ENCODE assay signal across 1 cellular context in the genomic region with DNA sequence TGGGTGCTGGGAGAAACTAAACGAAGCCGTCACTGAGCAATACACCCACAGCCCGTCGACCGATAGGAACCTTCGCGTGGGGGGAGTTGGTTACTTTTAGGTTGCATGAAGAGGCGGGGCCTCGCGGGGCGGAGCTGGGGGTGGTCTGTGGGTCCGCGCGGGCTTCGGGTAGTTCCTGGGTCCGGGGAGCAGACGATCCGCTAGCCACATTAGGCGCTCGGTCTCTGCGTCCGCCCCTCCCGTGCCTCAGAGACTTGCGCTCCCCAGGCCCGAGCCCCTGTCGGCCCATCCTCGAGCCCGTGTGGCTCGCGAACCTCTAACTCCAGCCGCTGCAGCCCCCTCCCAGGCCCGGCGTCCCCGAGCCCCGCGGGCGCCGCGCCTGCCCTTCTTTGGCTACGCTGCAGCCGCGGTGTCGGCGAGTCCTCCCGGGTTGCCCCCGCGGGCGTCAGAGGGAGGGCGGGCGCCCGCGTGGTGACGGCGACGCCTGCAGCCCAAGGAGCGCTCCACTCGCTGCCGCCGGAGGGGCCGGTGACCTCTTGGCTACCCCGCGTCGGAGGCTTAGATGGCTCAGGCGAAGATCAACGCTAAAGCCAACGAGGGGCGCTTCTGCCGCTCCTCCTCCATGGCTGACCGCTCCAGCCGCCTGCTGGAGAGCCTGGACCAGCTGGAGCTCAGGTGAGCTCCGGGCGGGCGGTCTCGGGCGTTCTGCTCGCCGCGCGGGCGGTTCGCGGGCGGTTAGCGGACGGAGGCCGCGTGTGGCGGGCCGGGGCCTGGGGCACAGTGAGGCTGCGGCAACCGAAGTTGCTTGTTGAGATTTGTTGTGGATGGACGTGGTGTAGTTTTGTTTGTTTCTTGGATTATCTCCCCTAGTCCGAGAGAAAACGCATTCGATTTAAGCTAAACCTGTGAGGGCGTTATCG.
TF ChIP-seq lines count a peak whose summit lies in the region.

TSS of gene BAG2 (plus strand) at position 191 of the 920 bp plus-strand sequence. CDS start at position 563, 372 bp downstream.

TF ChIP-seq in HepG2, 621 proteins besides CTCF, POLR2A, EP300 and RAD21 (continued from another document and continues in another):
- TF ChIP-seq, protein P1, sequence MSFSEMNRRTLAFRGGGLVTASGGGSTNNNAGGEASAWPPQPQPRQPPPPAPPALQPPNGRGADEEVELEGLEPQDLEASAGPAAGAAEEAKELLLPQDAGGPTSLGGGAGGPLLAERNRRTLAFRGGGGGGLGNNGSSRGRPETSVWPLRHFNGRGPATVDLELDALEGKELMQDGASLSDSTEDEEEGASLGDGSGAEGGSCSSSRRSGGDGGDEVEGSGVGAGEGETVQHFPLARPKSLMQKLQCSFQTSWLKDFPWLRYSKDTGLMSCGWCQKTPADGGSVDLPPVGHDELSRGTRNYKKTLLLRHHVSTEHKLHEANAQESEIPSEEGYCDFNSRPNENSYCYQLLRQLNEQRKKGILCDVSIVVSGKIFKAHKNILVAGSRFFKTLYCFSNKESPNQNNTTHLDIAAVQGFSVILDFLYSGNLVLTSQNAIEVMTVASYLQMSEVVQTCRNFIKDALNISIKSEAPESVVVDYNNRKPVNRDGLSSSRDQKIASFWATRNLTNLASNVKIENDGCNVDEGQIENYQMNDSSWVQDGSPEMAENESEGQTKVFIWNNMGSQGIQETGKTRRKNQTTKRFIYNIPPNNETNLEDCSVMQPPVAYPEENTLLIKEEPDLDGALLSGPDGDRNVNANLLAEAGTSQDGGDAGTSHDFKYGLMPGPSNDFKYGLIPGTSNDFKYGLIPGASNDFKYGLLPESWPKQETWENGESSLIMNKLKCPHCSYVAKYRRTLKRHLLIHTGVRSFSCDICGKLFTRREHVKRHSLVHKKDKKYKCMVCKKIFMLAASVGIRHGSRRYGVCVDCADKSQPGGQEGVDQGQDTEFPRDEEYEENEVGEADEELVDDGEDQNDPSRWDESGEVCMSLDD (CRISPR knock-in tag; IDR thresholded peaks at IDR 0.05; ENCODE audit: borderline replicate concordance), result 0 out of 2 replicates have a peak, but pooled peaks have one; percentile 42
- peak; percentile 98 for TF ChIP-seq ZNF430 (CRISPR knock-in tag; IDR thresholded peaks at IDR 0.05)
- peak; percentile 91 for TF ChIP-seq ASH2L (IDR thresholded peaks at IDR 0.05; ENCODE audit: insufficient read length, low read depth, low read length)
- peak; percentile 63 for TF ChIP-seq HDAC2 (CRISPR knock-in tag; IDR thresholded peaks at IDR 0.05)
- peak; percentile 18; the same call in 1 of the 2 replicates for TF ChIP-seq CCDC6 (CRISPR knock-in tag; IDR thresholded peaks at IDR 0.05)
- peak; percentile 70; the same call in 1 of the 2 replicates for TF ChIP-seq THYN1 (CRISPR knock-in tag; IDR thresholded peaks at IDR 0.05; ENCODE audit: borderline replicate concordance, low read depth)
- TF ChIP-seq, protein P2, sequence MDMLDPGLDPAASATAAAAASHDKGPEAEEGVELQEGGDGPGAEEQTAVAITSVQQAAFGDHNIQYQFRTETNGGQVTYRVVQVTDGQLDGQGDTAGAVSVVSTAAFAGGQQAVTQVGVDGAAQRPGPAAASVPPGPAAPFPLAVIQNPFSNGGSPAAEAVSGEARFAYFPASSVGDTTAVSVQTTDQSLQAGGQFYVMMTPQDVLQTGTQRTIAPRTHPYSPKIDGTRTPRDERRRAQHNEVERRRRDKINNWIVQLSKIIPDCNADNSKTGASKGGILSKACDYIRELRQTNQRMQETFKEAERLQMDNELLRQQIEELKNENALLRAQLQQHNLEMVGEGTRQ (IDR thresholded peaks at IDR 0.05; ENCODE audit: low read depth, low read length), result no peak
- TF ChIP-seq, protein P2 (CRISPR knock-in tag; IDR thresholded peaks at IDR 0.05; ENCODE audit: borderline replicate concordance), result peak; percentile 20; the same call in 1 of the 2 replicates
- TF ChIP-seq PRPF4 (IDR thresholded peaks at IDR 0.05; ENCODE audit: low read depth, low read length, poor library complexity, severe bottlenecking), result no peak
- no peak for TF ChIP-seq HHEX (CRISPR knock-in tag; IDR thresholded peaks at IDR 0.05)
- TF ChIP-seq RBAK (CRISPR knock-in tag; IDR thresholded peaks at IDR 0.05), result no peak
- TF ChIP-seq DBP (CRISPR knock-in tag; IDR thresholded peaks at IDR 0.05; ENCODE audit: not compliant biosample characterization), result peak; percentile 96
- TF ChIP-seq, protein P3, sequence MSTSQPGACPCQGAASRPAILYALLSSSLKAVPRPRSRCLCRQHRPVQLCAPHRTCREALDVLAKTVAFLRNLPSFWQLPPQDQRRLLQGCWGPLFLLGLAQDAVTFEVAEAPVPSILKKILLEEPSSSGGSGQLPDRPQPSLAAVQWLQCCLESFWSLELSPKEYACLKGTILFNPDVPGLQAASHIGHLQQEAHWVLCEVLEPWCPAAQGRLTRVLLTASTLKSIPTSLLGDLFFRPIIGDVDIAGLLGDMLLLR (CRISPR knock-in tag; IDR thresholded peaks at IDR 0.05), result peak; percentile 93
- peak; percentile 51; the same call in 1 of the 2 replicates for TF ChIP-seq ETV5 (CRISPR knock-in tag; IDR thresholded peaks at IDR 0.05; ENCODE audit: borderline replicate concordance)
- peak; percentile 91 for TF ChIP-seq PHF8 (CRISPR knock-in tag; IDR thresholded peaks at IDR 0.05)
- peak; percentile 90 for TF ChIP-seq ZNF501 (CRISPR knock-in tag; IDR thresholded peaks at IDR 0.05)
- TF ChIP-seq HNRNPK (IDR thresholded peaks at IDR 0.05; ENCODE audit: low read depth, low read length, poor library complexity, severe bottlenecking), result peak; percentile 90
- no peak for TF ChIP-seq PBX2 (CRISPR knock-in tag; IDR thresholded peaks at IDR 0.05)
- peak; percentile 86; the same call in 1 of the 2 replicates for TF ChIP-seq ZNF225 (CRISPR knock-in tag; IDR thresholded peaks at IDR 0.05)
- peak; percentile 93 for TF ChIP-seq ZNF891 (CRISPR knock-in tag; IDR thresholded peaks at IDR 0.05)
- peak; percentile 43 for TF ChIP-seq STAG1 (CRISPR knock-in tag; IDR thresholded peaks at IDR 0.05)
- peak; percentile 31; the same call in 1 of the 2 replicates for TF ChIP-seq SKIL (CRISPR knock-in tag; IDR thresholded peaks at IDR 0.05; ENCODE audit: borderline replicate concordance)
- TF ChIP-seq, protein P4, sequence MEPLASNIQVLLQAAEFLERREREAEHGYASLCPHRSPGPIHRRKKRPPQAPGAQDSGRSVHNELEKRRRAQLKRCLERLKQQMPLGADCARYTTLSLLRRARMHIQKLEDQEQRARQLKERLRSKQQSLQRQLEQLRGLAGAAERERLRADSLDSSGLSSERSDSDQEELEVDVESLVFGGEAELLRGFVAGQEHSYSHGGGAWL (CRISPR knock-in tag; IDR thresholded peaks at IDR 0.05), result peak; percentile 67
- no peak for TF ChIP-seq ZFP36L2 (CRISPR knock-in tag; IDR thresholded peaks at IDR 0.05)
- TF ChIP-seq MEIS1 (CRISPR knock-in tag; IDR thresholded peaks at IDR 0.05; ENCODE audit: borderline replicate concordance), result peak; percentile 72; the same call in 1 of the 2 replicates
- TF ChIP-seq CREBL2 (CRISPR knock-in tag; IDR thresholded peaks at IDR 0.05; ENCODE audit: borderline replicate concordance), result peak; percentile 81
- TF ChIP-seq, protein P5, sequence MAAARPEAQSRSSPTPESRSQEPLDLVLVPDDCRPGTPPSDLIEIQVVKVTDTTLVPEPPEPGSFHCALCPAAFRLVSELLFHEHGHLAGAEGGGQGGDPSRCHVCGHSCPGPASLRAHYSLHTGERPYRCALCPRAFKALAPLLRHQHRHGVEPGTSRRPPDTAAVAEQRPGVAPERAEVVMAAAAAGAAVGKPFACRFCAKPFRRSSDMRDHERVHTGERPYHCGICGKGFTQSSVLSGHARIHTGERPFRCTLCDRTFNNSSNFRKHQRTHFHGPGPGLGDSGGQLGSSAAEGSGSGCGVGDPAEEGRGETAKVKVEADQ (CRISPR knock-in tag; IDR thresholded peaks at IDR 0.05; ENCODE audit: borderline replicate concordance), result peak; percentile 92
- peak; percentile 52; the same call in 1 of the 2 replicates for TF ChIP-seq GATA4 (IDR thresholded peaks at IDR 0.05; ENCODE audit: borderline replicate concordance, low read depth)
- TF ChIP-seq TEF (CRISPR knock-in tag; IDR thresholded peaks at IDR 0.05), result peak; percentile 37; the same call in 1 of the 2 replicates
- TF ChIP-seq PRDM15 (CRISPR knock-in tag; IDR thresholded peaks at IDR 0.05), result peak; percentile 73
- TF ChIP-seq, protein P6, sequence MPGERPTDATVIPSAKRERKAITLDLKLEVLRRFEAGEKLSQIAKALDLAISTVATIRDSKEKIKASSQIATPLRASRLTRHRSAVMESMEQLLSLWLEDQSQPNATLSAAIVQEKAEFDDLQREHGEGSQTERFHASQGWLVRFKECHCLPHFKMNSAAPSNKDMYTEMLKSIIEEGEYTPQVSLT (CRISPR knock-in tag; IDR thresholded peaks at IDR 0.05; ENCODE audit: borderline replicate concordance, low read depth), result no peak
- peak; percentile 96 for TF ChIP-seq ZNF670 (CRISPR knock-in tag; IDR thresholded peaks at IDR 0.05; ENCODE audit: borderline replicate concordance)
- TF ChIP-seq ZNF34 (CRISPR knock-in tag; IDR thresholded peaks at IDR 0.05; ENCODE audit: borderline replicate concordance), result 0 out of 2 replicates have a peak, but pooled peaks have one; percentile 55
- TF ChIP-seq, protein P7, sequence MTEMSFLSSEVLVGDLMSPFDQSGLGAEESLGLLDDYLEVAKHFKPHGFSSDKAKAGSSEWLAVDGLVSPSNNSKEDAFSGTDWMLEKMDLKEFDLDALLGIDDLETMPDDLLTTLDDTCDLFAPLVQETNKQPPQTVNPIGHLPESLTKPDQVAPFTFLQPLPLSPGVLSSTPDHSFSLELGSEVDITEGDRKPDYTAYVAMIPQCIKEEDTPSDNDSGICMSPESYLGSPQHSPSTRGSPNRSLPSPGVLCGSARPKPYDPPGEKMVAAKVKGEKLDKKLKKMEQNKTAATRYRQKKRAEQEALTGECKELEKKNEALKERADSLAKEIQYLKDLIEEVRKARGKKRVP (CRISPR knock-in tag; IDR thresholded peaks at IDR 0.05), result peak in 1 of 2 experiments; percentile 44; a peak in 1 of 4 replicates
- TF ChIP-seq ZNF792 (CRISPR knock-in tag; IDR thresholded peaks at IDR 0.05), result no peak; the same call in none of the 2 replicates
- peak; percentile 41 for TF ChIP-seq KLF15 (CRISPR knock-in tag; IDR thresholded peaks at IDR 0.05; ENCODE audit: borderline replicate concordance)
